In genomic region chr10:103890194-103890658, GRCh38 we compare ENCODE assay signal across 1 cellular context.
TF ChIP-seq lines count a peak whose summit lies in the region.

No MANE protein-coding gene starts in this region.

TF ChIP-seq in IMR-90, 13 proteins besides CTCF, POLR2A, EP300 and RAD21:
- TF ChIP-seq MXI1 (IDR thresholded peaks at IDR 0.05; ENCODE audit: borderline replicate concordance, low read depth, low read length) = no peak
- no peak for TF ChIP-seq BHLHE40 (IDR thresholded peaks at IDR 0.05; ENCODE audit: low read depth, low read length)
- TF ChIP-seq NFE2L2 (IDR thresholded peaks at IDR 0.05; ENCODE audit: low read depth, low read length) = no peak
- no peak for TF ChIP-seq FOS (IDR thresholded peaks at IDR 0.05; ENCODE audit: low read depth, low read length)
- no peak for TF ChIP-seq CEBPB (IDR thresholded peaks at IDR 0.05; ENCODE audit: low read depth, low read length)
- TF ChIP-seq SMC3 (IDR thresholded peaks at IDR 0.05; ENCODE audit: low read depth, low read length) = no peak
- TF ChIP-seq RFX5 (IDR thresholded peaks at IDR 0.05; ENCODE audit: low read depth, low read length) = no peak
- no peak for TF ChIP-seq USF2 (IDR thresholded peaks at IDR 0.05; ENCODE audit: low read depth, low read length)
- no peak for TF ChIP-seq ELK1 (IDR thresholded peaks at IDR 0.05; ENCODE audit: borderline replicate concordance, low read depth, low read length)
- TF ChIP-seq MAZ (IDR thresholded peaks at IDR 0.05; ENCODE audit: borderline replicate concordance, low read depth, low read length) = no peak
- no peak for TF ChIP-seq RCOR1 (IDR thresholded peaks at IDR 0.05; ENCODE audit: insufficient replicate concordance, low read length)
